ENCODE assay signal across 16 cellular contexts in the genomic region with DNA sequence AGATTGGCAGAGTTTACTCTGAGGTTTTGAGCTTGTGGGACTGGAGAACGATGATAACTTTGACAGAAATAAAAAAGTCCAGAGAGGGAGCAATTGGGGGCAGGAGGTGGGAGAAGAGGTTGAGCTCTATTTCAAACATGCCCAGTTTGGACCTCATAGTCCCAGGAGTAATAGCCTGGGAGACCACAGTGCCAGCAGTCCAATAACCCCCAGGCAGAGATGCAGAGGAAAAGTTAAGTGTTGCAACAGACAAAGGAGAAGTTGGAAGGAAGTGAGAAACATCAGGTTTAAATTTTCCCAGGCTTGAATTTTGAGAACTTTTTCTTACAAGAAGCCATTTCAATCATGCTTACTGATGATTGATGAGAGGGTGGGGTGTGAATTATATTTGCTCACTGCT.
"Had no signal": no experiment of that assay in that cellular context is flagged by ENCODE, and none has a peak within 500 bp of the region (broad histone marks: within the 10 kb centered on the region; RNA-seq: fewer than 3 reads in every experiment).

No MANE protein-coding gene starts in this region.

- ATAC-seq: left lung, lower lobe of right lung, natural killer cell had no signal

- H3K9me3 ChIP-seq: esophagus squamous epithelium, gastrocnemius medialis, left lung, lower lobe of right lung, right atrium auricular region, tibial artery, upper lobe of left lung, vagina had no signal

- DNase-seq: esophagus squamous epithelium; immature natural killer cell; left lung; lower lobe of right lung; natural killer cell; nucleus accumbens; ovary; small intestine; stimulated activated CD4-positive, alpha-beta T cell treated with anti-CD3 and anti-CD28 coated beads, Interleukin-2, amount 100 ng/mL, for 48 hours; stimulated activated naive CD4-positive, alpha-beta T cell treated with Interleukin-2 at 50 U/mL for 16 hours; tibial artery; upper lobe of left lung had no signal

- H3K4me3 ChIP-seq: esophagus squamous epithelium, gastrocnemius medialis, left lung, lower lobe of right lung, neural progenitor cell, ovary, right atrium auricular region, tibial artery, upper lobe of left lung, vagina had no signal

- H3K4me1 ChIP-seq: esophagus squamous epithelium, gastrocnemius medialis, left lung, lower lobe of right lung, neural progenitor cell, tibial artery, upper lobe of left lung, vagina had no signal

- H3K36me3 ChIP-seq: esophagus squamous epithelium, gastrocnemius medialis, left lung, lower lobe of right lung, neural progenitor cell, ovary, right atrium auricular region, tibial artery, upper lobe of left lung, vagina had no signal

- H3K27me3 ChIP-seq: esophagus squamous epithelium, gastrocnemius medialis, left lung, neural progenitor cell, ovary, right atrium auricular region, tibial artery, upper lobe of left lung, vagina had no signal

- H3K27ac ChIP-seq: esophagus squamous epithelium, gastrocnemius medialis, left lung, lower lobe of right lung, neural progenitor cell, ovary, right atrium auricular region, tibial artery, upper lobe of left lung, vagina had no signal
